Comparison of ENCODE assay signal across 22 cellular contexts in genomic region chr18:50573679-50574078, GRCh38. TPM values are rescaled to one million over a fixed set of nuclear protein-coding genes. Genes with fewer than 3 reads are reported as not detected.
DNase-seq lines count a peak whose midpoint lies in the region; ATAC-seq and TF ChIP-seq lines count a peak whose summit lies in the region.
"Had no signal": no experiment of that assay in that cellular context is flagged by ENCODE, and none has a peak within 500 bp of the region (broad histone marks: within the 10 kb centered on the region; RNA-seq: fewer than 3 reads in every experiment).

No MANE protein-coding gene starts in this region.

- H3K27ac Mint-ChIP-seq in chondrocyte (ENCODE audit: unreplicated experiment) = no peak overlapping the region
- H3K27ac Mint-ChIP-seq in progenitor cell of endocrine pancreas = no peak overlapping the region
- H3K27ac Mint-ChIP-seq in CD8-positive, alpha-beta T cell = no peak overlapping the region
- no peak overlapping the region for H3K27ac Mint-ChIP-seq in activated CD4-positive, alpha-beta T cell treated with anti-CD3 and anti-CD28 coated beads, Interleukin-2, amount 10 ng/mL, durations not matched to agents 7 days and 5 days
- H3K27ac Mint-ChIP-seq: immature natural killer cell, T-cell had no signal

- no peak overlapping the region for H3K4me3 Mint-ChIP-seq in chondrocyte (ENCODE audit: unreplicated experiment)
- H3K4me3 Mint-ChIP-seq in progenitor cell of endocrine pancreas (ENCODE audit: low read depth) = no peak overlapping the region
- H3K4me3 Mint-ChIP-seq in CD8-positive, alpha-beta T cell = no peak overlapping the region
- H3K4me3 Mint-ChIP-seq in activated CD4-positive, alpha-beta T cell treated with anti-CD3 and anti-CD28 coated beads, Interleukin-2, amount 10 ng/mL, durations not matched to agents 7 days and 5 days = no peak overlapping the region
- H3K4me3 Mint-ChIP-seq: immature natural killer cell, T-cell had no signal

- CTCF ChIA-PET in CD8-positive, alpha-beta T cell (lab: Charles Lee) = no interaction called here
- CTCF ChIA-PET in activated CD4-positive, alpha-beta T cell treated with anti-CD3 and anti-CD28 coated beads, Interleukin-2, amount 10 ng/mL, durations not matched to agents 7 days and 5 days (lab: Charles Lee) = no interaction called here

- intact Hi-C loops in CD8-positive, alpha-beta T cell (cut with DNase I, micrococcal nuclease) = no loop called here

- H3K9me3 Mint-ChIP-seq in chondrocyte (ENCODE audit: low read depth) (peaks cover 4% of the 10 kb centered on the region), progenitor cell of endocrine pancreas (ENCODE audit: low read depth) (peaks cover 4% of the 10 kb centered on the region)
- peaks cover 2% of the 10 kb centered on the region for H3K9me3 Mint-ChIP-seq in CD8-positive, alpha-beta T cell
- H3K9me3 Mint-ChIP-seq in activated CD4-positive, alpha-beta T cell treated with anti-CD3 and anti-CD28 coated beads, Interleukin-2, amount 10 ng/mL, durations not matched to agents 7 days and 5 days = no peaks in the 10 kb centered on the region

- peak; percentile 11 for DNase-seq in NCI-H345 (lab: John Stamatoyannopoulos, UW)
- DNase-seq in NCI-H345 treated with DMSO at 0.1 percent for 48 hours (lab: John Stamatoyannopoulos, UW; ENCODE audit: unreplicated experiment) = no peak
- DNase-seq in LNCaP clone FGC (ENCODE audit: low read depth) = no peak
- no peak for DNase-seq in chondrocyte (ENCODE audit: low spot score)
- no peak for DNase-seq in progenitor cell of endocrine pancreas (ENCODE audit: low spot score, unreplicated experiment)
- DNase-seq in CD8-positive, alpha-beta T cell = no peak
- DNase-seq in MG63 = no peak
- DNase-seq in activated CD4-positive, alpha-beta T cell treated with anti-CD3 and anti-CD28 coated beads, Interleukin-2, amount 10 ng/mL, durations not matched to agents 7 days and 5 days = no peak
- DNase-seq: ACHN; activated CD8-positive, alpha-beta memory T cell treated with anti-CD3 and anti-CD28 coated beads, Interleukin-2, amount 50 U/mL, for 48 hours; activated naive CD4-positive, alpha-beta T cell treated with anti-CD3 and anti-CD28 coated beads, Interleukin-2, amount 50 U/mL, for 16 hours; H7; immature natural killer cell; MV-4-11; NCI-H2227 treated with DMSO at 0.1 percent for 48 hours; occipital lobe; Peyer's patch; stimulated activated naive CD8-positive, alpha-beta T cell treated with anti-CD3 and anti-CD28 coated beads, Interleukin-15, Interleukin-2, amounts not matched to agents 100 U/mL and 50 U/mL, for 24 hours; T-cell; uterus had no signal

- POLR2A ChIA-PET in CD8-positive, alpha-beta T cell (lab: Charles Lee) = no interaction called here
- POLR2A ChIA-PET in activated CD4-positive, alpha-beta T cell treated with anti-CD3 and anti-CD28 coated beads, Interleukin-2, amount 10 ng/mL, durations not matched to agents 7 days and 5 days (lab: Charles Lee) = no interaction called here

- H3K36me3 Mint-ChIP-seq in chondrocyte (ENCODE audit: low read depth) = peaks cover under 1% of the 10 kb centered on the region
- peaks cover 3% of the 10 kb centered on the region for H3K36me3 Mint-ChIP-seq in progenitor cell of endocrine pancreas (ENCODE audit: insufficient read depth)
- H3K36me3 Mint-ChIP-seq in CD8-positive, alpha-beta T cell = no peaks in the 10 kb centered on the region
- H3K36me3 Mint-ChIP-seq in activated CD4-positive, alpha-beta T cell treated with anti-CD3 and anti-CD28 coated beads, Interleukin-2, amount 10 ng/mL, durations not matched to agents 7 days and 5 days (ENCODE audit: low read depth) = no peaks in the 10 kb centered on the region
- H3K36me3 Mint-ChIP-seq: T-cell had no signal

- H3K27me3 Mint-ChIP-seq in chondrocyte (ENCODE audit: low read depth) = peaks cover 40% of the 10 kb centered on the region
- no peaks in the 10 kb centered on the region for H3K27me3 Mint-ChIP-seq in progenitor cell of endocrine pancreas
- peaks cover 10% of the 10 kb centered on the region for H3K27me3 Mint-ChIP-seq in CD8-positive, alpha-beta T cell (ENCODE audit: low read depth)
- peaks cover 15% of the 10 kb centered on the region for H3K27me3 Mint-ChIP-seq in activated CD4-positive, alpha-beta T cell treated with anti-CD3 and anti-CD28 coated beads, Interleukin-2, amount 10 ng/mL, durations not matched to agents 7 days and 5 days

- no peaks in the 10 kb centered on the region for H3K36me3 ChIP-seq in CD8-positive, alpha-beta T cell (ENCODE audit: insufficient read depth, low read length)
- no peaks in the 10 kb centered on the region for H3K36me3 ChIP-seq in MG63
- H3K36me3 ChIP-seq: Peyer's patch, uterus had no signal

- H3K4me1 Mint-ChIP-seq in chondrocyte (ENCODE audit: low read depth) = no peaks in the 10 kb centered on the region
- no peaks in the 10 kb centered on the region for H3K4me1 Mint-ChIP-seq in progenitor cell of endocrine pancreas (ENCODE audit: low read depth)
- H3K4me1 Mint-ChIP-seq in CD8-positive, alpha-beta T cell (ENCODE audit: low read depth) = no peaks in the 10 kb centered on the region
- no peaks in the 10 kb centered on the region for H3K4me1 Mint-ChIP-seq in activated CD4-positive, alpha-beta T cell treated with anti-CD3 and anti-CD28 coated beads, Interleukin-2, amount 10 ng/mL, durations not matched to agents 7 days and 5 days
- H3K4me1 Mint-ChIP-seq: immature natural killer cell, T-cell had no signal

- no peaks in the 10 kb centered on the region for H3K4me1 ChIP-seq in CD8-positive, alpha-beta T cell (ENCODE audit: insufficient read depth, low read length)
- H3K4me1 ChIP-seq: Peyer's patch, uterus had no signal

- ATAC-seq in CD8-positive, alpha-beta T cell = no peak
- ATAC-seq: activated CD4-positive, CD25-positive, alpha-beta regulatory T cell treated with anti-CD3 and anti-CD28 coated beads, Interleukin-2, amount 50 U/mL, for 24 hours; stimulated activated naive CD8-positive, alpha-beta T cell treated with anti-CD3 and anti-CD28 coated beads, Interleukin-15, Interleukin-2, amounts not matched to agents 100 U/mL and 50 U/mL, for 24 hours; T-cell had no signal

- TF ChIP-seq CTCF in LNCaP clone FGC (IDR thresholded peaks at IDR 0.05; ENCODE audit: control insufficient read depth, extremely low read depth, insufficient read depth) (0 out of 2 replicates have a peak, but pooled peaks have one; percentile 5), chondrocyte (IDR thresholded peaks at IDR 0.05) (peak; percentile 39), progenitor cell of endocrine pancreas (IDR thresholded peaks at IDR 0.05; ENCODE audit: unreplicated experiment) (peak; percentile 38)
- no peak for TF ChIP-seq CTCF in CD8-positive, alpha-beta T cell (IDR thresholded peaks at IDR 0.05)

- H3K27me3 ChIP-seq in CD8-positive, alpha-beta T cell (ENCODE audit: insufficient read depth, low read length) = no peaks in the 10 kb centered on the region
- peaks cover 40% of the 10 kb centered on the region for H3K27me3 ChIP-seq in MG63
- H3K27me3 ChIP-seq: Peyer's patch, uterus had no signal

- no peaks in the 10 kb centered on the region for H3K9me3 ChIP-seq in CD8-positive, alpha-beta T cell (ENCODE audit: low read length)
- H3K9me3 ChIP-seq in MG63 = no peaks in the 10 kb centered on the region; the same call in 1 of the 2 replicates
- H3K9me3 ChIP-seq: Peyer's patch, uterus had no signal

- H3K4me3 ChIP-seq in LNCaP clone FGC (ENCODE audit: low read depth, low read length) = no peak overlapping the region
- no peak overlapping the region for H3K4me3 ChIP-seq in CD8-positive, alpha-beta T cell (ENCODE audit: low read depth, low read length)
- no peak overlapping the region for H3K4me3 ChIP-seq in MG63
- H3K4me3 ChIP-seq: Peyer's patch, skin epidermis, uterus had no signal

- H3K27ac ChIP-seq in CD8-positive, alpha-beta T cell (ENCODE audit: low read depth, low read length) = no peak overlapping the region
- H3K27ac ChIP-seq: Peyer's patch, skin epidermis, uterus had no signal

RNA-seq across cellular contexts. Expression of gene MAPK4, which starts 13.8 kb away (rescaled TPM):
- total RNA-seq in chondrocyte (0.28 to 0.30 TPM in 2 of 3 replicates, not detected in the other), progenitor cell of endocrine pancreas (14.8 and 16.3 TPM in 2 replicates)
- total RNA-seq in CD8-positive, alpha-beta T cell = not detected
- not detected in 2 replicates for total RNA-seq in MG63 (2014; rRNA removed; shearing (Covaris generic); ENCODE audit: low replicate concordance)
- not detected for total RNA-seq in activated CD4-positive, alpha-beta T cell treated with anti-CD3 and anti-CD28 coated beads, Interleukin-2, amount 10 ng/mL, durations not matched to agents 7 days and 5 days

Comparison
In these comparisons a context has a peak if more than half of its experiments do, and no peak if none do; other contexts are left out.
1. RNA of gene MAPK4, which starts 13.8 kb away (total RNA-seq): 14.8 to 16.3 TPM in progenitor cell of endocrine pancreas; 0.28 to 0.30 TPM in chondrocyte, not detected in CD8-positive, alpha-beta T cell, not detected in MG63 and not detected in activated CD4-positive, alpha-beta T cell treated with anti-CD3 and anti-CD28 coated beads, Interleukin-2, amount 10 ng/mL, durations not matched to agents 7 days and 5 days; every median in the first group is over 10 times any median in the second.